Comparison of ENCODE assay signal across 19 cellular contexts in genomic region chr13:26183416-26183815, GRCh38.
"Had no signal": no experiment of that assay in that cellular context is flagged by ENCODE, and none has a peak within 500 bp of the region (broad histone marks: within the 10 kb centered on the region; RNA-seq: fewer than 3 reads in every experiment).

No MANE protein-coding gene starts in this region.

- H3K9me3 ChIP-seq: left ventricle myocardium inferior, lower lobe of right lung, pancreas, stomach, thoracic aorta had no signal

- DNase-seq: dermis blood vessel endothelial cell; endodermal cell; foreskin melanocyte; head of caudate nucleus; kidney; left cardiac atrium; left ventricle myocardium inferior; lower lobe of right lung; occipital lobe; pancreas; right cardiac atrium; small intestine; stimulated activated CD4-positive, alpha-beta T cell treated with anti-CD3 and anti-CD28 coated beads, Interleukin-12 subunit alpha, Interleukin-12 subunit beta, amount 100 ng/mL, for 4 hours; stimulated activated naive CD4-positive, alpha-beta T cell; stomach; substantia nigra; trophoblast cell had no signal

- H3K4me1 ChIP-seq: pancreas had no signal

- ATAC-seq: left cardiac atrium, lower lobe of right lung, pancreas, right cardiac atrium had no signal

- H3K36me3 ChIP-seq: left ventricle myocardium inferior, lower lobe of right lung, pancreas, stomach, thoracic aorta had no signal

- H2AFZ ChIP-seq: hepatocyte had no signal

- H3K27ac ChIP-seq: hepatocyte, left ventricle myocardium inferior, lower lobe of right lung, pancreas, stomach, thoracic aorta had no signal

- H3K4me2 ChIP-seq: hepatocyte had no signal

- H3K4me3 ChIP-seq: hepatocyte, left ventricle myocardium inferior, lower lobe of right lung, pancreas, stomach, thoracic aorta had no signal

- H3K79me2 ChIP-seq: hepatocyte had no signal
